ENCODE assay signal across 8 cellular contexts in the genomic region with DNA sequence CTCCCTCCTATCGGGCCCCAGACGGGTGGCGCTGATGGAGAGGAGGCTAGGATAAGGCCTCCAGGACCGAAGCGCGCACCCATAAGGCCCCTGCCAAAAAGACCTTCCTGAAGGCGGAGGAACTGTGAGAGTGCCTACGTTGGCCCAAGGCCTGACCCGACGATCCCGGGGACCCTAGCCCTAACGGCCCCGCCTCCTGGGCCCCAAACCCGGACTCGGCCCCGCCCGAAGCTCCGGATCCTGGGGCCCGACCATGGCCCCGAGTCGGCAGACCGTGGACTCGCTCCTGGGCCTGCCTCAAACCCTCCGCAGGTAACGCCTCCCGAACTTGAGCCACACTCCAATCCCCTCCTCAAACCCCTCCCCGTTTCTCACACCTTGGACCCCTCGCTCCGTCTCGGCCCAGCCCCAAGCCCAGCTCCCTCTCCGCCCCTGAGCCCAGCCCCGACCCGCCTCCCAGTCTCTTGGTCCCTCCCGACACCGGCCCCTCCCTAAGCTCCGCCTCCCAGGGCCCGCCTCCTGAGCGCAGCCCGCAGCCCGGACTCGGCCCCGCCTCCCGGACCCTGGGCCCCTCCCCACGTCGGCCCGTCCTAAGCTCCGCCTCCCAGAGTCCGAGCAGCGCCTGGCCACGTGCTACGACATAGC. TPM values are rescaled to one million over a fixed set of nuclear protein-coding genes. Genes with fewer than 3 reads are reported as not detected.
DNase-seq lines count a peak whose midpoint lies in the region; ATAC-seq, FAIRE-seq and TF ChIP-seq lines count a peak whose summit lies in the region.
"Not testable (repeated sequence)": the region's sequence is repeated elsewhere in the genome, so short reads cannot be mapped to it uniquely, and the experiment has no call there.

No MANE protein-coding gene starts in this region.

- H3K4me1 ChIP-seq in ectodermal cell (ENCODE audit: control insufficient read depth, insufficient read depth, low read length); kidney (ENCODE audit: control insufficient read depth in 1 of 2, insufficient read depth in 1 of 2, low read depth in 1 of 2, low read length in 2 of 2): not testable (repeated sequence)

- H3K9me3 Mint-ChIP-seq in activated CD4-positive, alpha-beta memory T cell treated with anti-CD3 and anti-CD28 coated beads, Interleukin-2, amount 10 ng/mL, durations not matched to agents 7 days and 5 days: not testable (repeated sequence)

- FAIRE-seq in kidney (lab: Jason Lieb, UNC): peak; percentile 94

- H3K27me3 Mint-ChIP-seq in activated CD4-positive, alpha-beta memory T cell treated with anti-CD3 and anti-CD28 coated beads, Interleukin-2, amount 10 ng/mL, durations not matched to agents 7 days and 5 days: not testable (repeated sequence)

- not testable (repeated sequence) for H3K27ac ChIP-seq in ectodermal cell (ENCODE audit: insufficient read depth, low read depth, low read length, poor library complexity, severe bottlenecking)
- peak overlapping the region; percentile 63 to 80 for H3K27ac ChIP-seq in kidney (ENCODE audit: low read depth in 2 of 2, low read length in 2 of 2)

- peak; percentile 43 for ATAC-seq in GM18867 (IDR thresholded peaks at IDR 0.05; ENCODE audit: unreplicated experiment)
- peak; percentile 41 for ATAC-seq in HG03064 (IDR thresholded peaks at IDR 0.05; ENCODE audit: low read depth, unreplicated experiment)

- CTCF ChIA-PET in activated CD4-positive, alpha-beta memory T cell treated with anti-CD3 and anti-CD28 coated beads, Interleukin-2, amount 10 ng/mL, durations not matched to agents 7 days and 5 days (lab: Charles Lee): not testable (repeated sequence)

- WGBS in ectodermal cell, 2 experiments: 3 to 5% methylated on average over 51 of the region's 51 CpGs

- H3K4me3 ChIP-seq in ectodermal cell (ENCODE audit: insufficient read depth, low read depth, low read length): peak overlapping the region; percentile 62
- H3K4me3 ChIP-seq in kidney (ENCODE audit: low read length in 2 of 2): peak overlapping the region; percentile 45 to 55

- DNase-seq in ACHN (peak; percentile 64), NCI-H2171 (lab: John Stamatoyannopoulos, UW) (peak; percentile 84), renal cortical epithelial cell (ENCODE audit: low read depth) (peak; percentile 37)
- DNase-seq in activated CD4-positive, alpha-beta memory T cell treated with anti-CD3 and anti-CD28 coated beads, Interleukin-2, amount 10 ng/mL, durations not matched to agents 7 days and 5 days; kidney: not testable (repeated sequence)

- H3K9me3 ChIP-seq in ectodermal cell (ENCODE audit: control insufficient read depth, low read length); kidney (ENCODE audit: control insufficient read depth in 1 of 2, low read length in 2 of 2): not testable (repeated sequence)

- H3K4me3 Mint-ChIP-seq in activated CD4-positive, alpha-beta memory T cell treated with anti-CD3 and anti-CD28 coated beads, Interleukin-2, amount 10 ng/mL, durations not matched to agents 7 days and 5 days: peak overlapping the region; percentile 91

- in situ Hi-C loops in ACHN (cut with HindIII; ENCODE audit: low pct_ligation_motif_present, low pct_unique_long_range_greater_than_20kb, low sequenced_read_pairs): not testable (repeated sequence)

- POLR2A ChIA-PET in activated CD4-positive, alpha-beta memory T cell treated with anti-CD3 and anti-CD28 coated beads, Interleukin-2, amount 10 ng/mL, durations not matched to agents 7 days and 5 days (lab: Charles Lee): interaction anchor here (1.7 kb wide), 1 partner anchor 141 kb away, joined by 5 read pairs; a partner anchor contains a TSS

- not testable (repeated sequence) for H3K27me3 ChIP-seq in ectodermal cell (ENCODE audit: control insufficient read depth, insufficient read depth, low read length, poor library complexity, severe bottlenecking)

- H3K36me3 ChIP-seq in ectodermal cell (ENCODE audit: control insufficient read depth, insufficient read depth, low read length); kidney (ENCODE audit: control insufficient read depth in 1 of 2, insufficient read depth in 2 of 2, low read length in 2 of 2): not testable (repeated sequence)

- not testable (repeated sequence) for TF ChIP-seq CTCF in kidney (IDR thresholded peaks at IDR 0.05; ENCODE audit: borderline replicate concordance, extremely low read depth, insufficient read depth)

- peaks cover 26% of the 10 kb centered on the region for H3K4me1 Mint-ChIP-seq in activated CD4-positive, alpha-beta memory T cell treated with anti-CD3 and anti-CD28 coated beads, Interleukin-2, amount 10 ng/mL, durations not matched to agents 7 days and 5 days

- peak overlapping the region in 1 of 2 donors; percentile 58 for H3K9ac ChIP-seq in kidney (ENCODE audit: low read length in 2 of 2)

- H3K36me3 Mint-ChIP-seq in activated CD4-positive, alpha-beta memory T cell treated with anti-CD3 and anti-CD28 coated beads, Interleukin-2, amount 10 ng/mL, durations not matched to agents 7 days and 5 days (ENCODE audit: low read depth): not testable (repeated sequence)

- intact Hi-C loops in kidney (cut with DNase I): not testable (repeated sequence)

- peak overlapping the region; percentile 93 for H3K27ac Mint-ChIP-seq in activated CD4-positive, alpha-beta memory T cell treated with anti-CD3 and anti-CD28 coated beads, Interleukin-2, amount 10 ng/mL, durations not matched to agents 7 days and 5 days

RNA-seq across cellular contexts. Expression of a gene that starts 46.5 kb away (rescaled TPM):
- total RNA-seq in activated CD4-positive, alpha-beta memory T cell treated with anti-CD3 and anti-CD28 coated beads, Interleukin-2, amount 10 ng/mL, durations not matched to agents 7 days and 5 days: not detected
- polyA plus RNA-seq in ectodermal cell (2013, experiment 1 of 4): not detected
- polyA plus RNA-seq in ectodermal cell (2013, experiment 2 of 4): not detected
- polyA plus RNA-seq in ectodermal cell (2013, experiment 3 of 4): not detected
- polyA plus RNA-seq in ectodermal cell (2013, experiment 4 of 4): not detected
- total RNA-seq in kidney (not detected), renal cortical epithelial cell (not detected in 2 replicates)
- polyA plus RNA-seq in kidney (ENCODE audit: insufficient read depth, low read depth, low replicate concordance): not detected
